ENCODE assay signal across 9 cellular contexts in genomic region chr11:12134239-12134590, GRCh38. TPM values are rescaled to one million over a fixed set of nuclear protein-coding genes. Genes with fewer than 3 reads are reported as not detected.
DNase-seq lines count a peak whose midpoint lies in the region; ATAC-seq and TF ChIP-seq lines count a peak whose summit lies in the region.
"Had no signal": no experiment of that assay in that cellular context is flagged by ENCODE, and none has a peak within 500 bp of the region (broad histone marks: within the 10 kb centered on the region; RNA-seq: fewer than 3 reads in every experiment).

No MANE protein-coding gene starts in this region.

- H3K9me3 ChIP-seq in thoracic aorta, result no peaks in the 10 kb centered on the region

- TF ChIP-seq CTCF in thoracic aorta (IDR thresholded peaks at IDR 0.05), result no peak

- DNase-seq in activated T-cell treated with anti-CD3 and anti-CD28 coated beads, Interleukin-2, amount 50 U/mL, for 4 hours, result no peak
- no peak for DNase-seq in activated T-cell treated with anti-CD3 and anti-CD28 coated beads, Interleukin-2, amount 50 U/mL, for 48 hours
- DNase-seq in NOMO-1 treated with dmso at 0.1 percent for 144 hours (lab: John Stamatoyannopoulos, UW; ENCODE audit: unreplicated experiment), result peak; percentile 57
- DNase-seq in epithelial cell of prostate (ENCODE audit: low read depth, low spot score), result no peak
- no peak for DNase-seq in thoracic aorta (ENCODE audit: low spot score)
- no peak for DNase-seq in COLO668 (lab: John Stamatoyannopoulos, UW; ENCODE audit: unreplicated experiment)
- DNase-seq in NCI-H2081 treated with DMSO at 0.1 percent for 48 hours (lab: John Stamatoyannopoulos, UW), result no peak
- DNase-seq: NCI-H2171 treated with DMSO at 0.1 percent for 48 hours had no signal

- H3K4me3 Mint-ChIP-seq in activated T-cell treated with anti-CD3 and anti-CD28 coated beads, Interleukin-2, amount 50 U/mL, for 4 hours, result peak overlapping the region; percentile 2

- H3K4me1 ChIP-seq in thoracic aorta (ENCODE audit: control insufficient read depth in 1 of 2, low read depth in 2 of 2), result peaks cover 76 to 96% of the 10 kb centered on the region in 2 donors

- no peak for ATAC-seq in activated T-cell treated with anti-CD3 and anti-CD28 coated beads, Interleukin-2, amount 50 U/mL, for 4 hours
- ATAC-seq in thoracic aorta (ENCODE audit: insufficient number of reproducible peaks, low FRiP score, low read depth), result no peak
- ATAC-seq in GM21381 (IDR thresholded peaks at IDR 0.05; ENCODE audit: unreplicated experiment), result no peak

- peaks cover 23% of the 10 kb centered on the region for H3K4me1 Mint-ChIP-seq in activated T-cell treated with anti-CD3 and anti-CD28 coated beads, Interleukin-2, amount 50 U/mL, for 4 hours (ENCODE audit: low read depth)

- H3K36me3 Mint-ChIP-seq in activated T-cell treated with anti-CD3 and anti-CD28 coated beads, Interleukin-2, amount 50 U/mL, for 4 hours (ENCODE audit: insufficient read depth), result no peaks in the 10 kb centered on the region

- no peaks in the 10 kb centered on the region for H3K27me3 Mint-ChIP-seq in activated T-cell treated with anti-CD3 and anti-CD28 coated beads, Interleukin-2, amount 50 U/mL, for 4 hours (ENCODE audit: low read depth)

- no peak overlapping the region for H3K4me3 ChIP-seq in thoracic aorta

- H3K36me3 ChIP-seq in thoracic aorta, result peaks cover 5% of the 10 kb centered on the region

- no peaks in the 10 kb centered on the region for H3K27me3 ChIP-seq in thoracic aorta (replicated peaks; ENCODE audit: insufficient read depth)

- H3K9me3 Mint-ChIP-seq in activated T-cell treated with anti-CD3 and anti-CD28 coated beads, Interleukin-2, amount 50 U/mL, for 4 hours, result no peaks in the 10 kb centered on the region

- H3K27ac ChIP-seq in epithelial cell of prostate, result peak overlapping the region; percentile 6
- peak overlapping the region; percentile 94 to 95 for H3K27ac ChIP-seq in thoracic aorta

RNA-seq across cellular contexts. Expression of gene MICAL2, which starts 23.8 kb away (rescaled TPM):
- total RNA-seq in activated T-cell treated with anti-CD3 and anti-CD28 coated beads, Interleukin-2, amount 50 U/mL, for 4 hours, result 100 to 1,000 TPM in 1 of 3 donors, 10 to 100 TPM in 2; 70.3 to 118 (median 71.4) TPM
- 100 to 1,000 TPM; 791 to 989 TPM for total RNA-seq in thoracic aorta

Comparison
In these comparisons a context has a peak if more than half of its experiments do, and no peak if none do; other contexts are left out.
1. RNA of gene MICAL2, which starts 23.8 kb away (total RNA-seq): 791 to 989 TPM in thoracic aorta; 70.3 to 118 TPM in activated T-cell treated with anti-CD3 and anti-CD28 coated beads, Interleukin-2, amount 50 U/mL, for 4 hours; every median in the first group is over 4 times any median in the second.